ENCODE assay signal across 8 cellular contexts in the genomic region with DNA sequence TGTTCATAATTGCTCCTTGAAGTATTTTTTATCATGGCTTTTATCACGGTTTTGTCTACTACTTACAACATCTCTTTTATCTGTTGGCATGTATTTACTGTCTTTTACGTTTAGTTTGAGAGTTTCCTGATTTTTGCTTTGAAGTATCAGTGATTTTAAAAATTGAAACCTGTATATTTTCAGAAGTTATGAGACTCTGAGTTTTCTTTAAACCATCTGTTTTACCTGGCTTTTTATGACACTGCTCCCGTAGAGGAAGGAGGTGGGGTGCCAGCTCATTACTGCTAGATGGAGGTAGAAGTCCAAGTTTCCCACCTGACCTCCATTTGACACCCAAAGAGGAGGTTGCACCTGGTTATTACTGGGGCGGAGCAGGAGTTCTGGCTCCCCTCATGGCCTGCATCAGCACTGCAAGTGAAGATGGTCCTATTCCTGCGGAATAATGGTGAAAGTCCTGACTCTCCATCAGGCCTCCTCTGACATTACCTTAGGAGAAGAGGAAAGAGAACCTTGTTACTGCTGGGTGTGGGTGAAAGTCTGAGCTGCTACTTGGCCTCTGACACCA. TPM values are rescaled to one million over a fixed set of nuclear protein-coding genes. Genes with fewer than 3 reads are reported as not detected.
DNase-seq lines count a peak whose midpoint lies in the region; ATAC-seq, FAIRE-seq and TF ChIP-seq lines count a peak whose summit lies in the region.

No MANE protein-coding gene starts in this region.

- 2% methylated on average over 5 of the region's 5 CpGs for WGBS in HepG2 (ENCODE audit: low lambda C conversion rate)
- 59% methylated on average over 5 of the region's 5 CpGs for WGBS in pancreas, 2 donors
- 50 to 65% methylated on average over 5 of the region's 5 CpGs for WGBS in body of pancreas, 2 donors

- TF ChIP-seq POLR2A in HepG2 (IDR thresholded peaks at IDR 0.05; ENCODE audit: insufficient read depth in 1 of 2, low read depth in 2 of 2, low read length in 2 of 2) (no peak), body of pancreas (IDR thresholded peaks at IDR 0.05) (no peak)

- H3K27me3 ChIP-seq in DND-41 (ENCODE audit: insufficient read depth, low read length, poor library complexity) (no peaks in the 10 kb centered on the region), HepG2 (ENCODE audit: control insufficient read depth in 1 of 2, insufficient read depth in 2 of 2, low read length in 2 of 2) (no peaks in the 10 kb centered on the region), pancreas (no peaks in the 10 kb centered on the region), body of pancreas (no peaks in the 10 kb centered on the region)

- peaks cover 3% of the 10 kb centered on the region for H3K36me3 Mint-ChIP-seq in effector memory CD8-positive, alpha-beta T cell (ENCODE audit: insufficient read depth)

- H3K27me3 Mint-ChIP-seq in effector memory CD8-positive, alpha-beta T cell: no peaks in the 10 kb centered on the region

- CTCF ChIA-PET in HepG2 (lab: Yijun Ruan, JAX; ENCODE audit: low intra/inter-chr PET ratio, low total read pairs): interaction anchor here (1.0 kb wide), 1 partner anchor 279 kb away, joined by 3 read pairs; no protein-coding TSS in a partner anchor

- no peaks in the 10 kb centered on the region for H3K9me3 Mint-ChIP-seq in effector memory CD8-positive, alpha-beta T cell

- in situ Hi-C loops in HepG2 (cut with HindIII; ENCODE audit: extremely low pct_ligation_motif_present, low pct_unique_long_range_greater_than_20kb): no loop called here

- H3K4me2 ChIP-seq in DND-41 (ENCODE audit: insufficient read depth, low read length): no peak overlapping the region
- H3K4me2 ChIP-seq in HepG2 (ENCODE audit: low read depth, low read length): 0 out of 2 replicates have a peak overlapping the region, but pooled peaks have one; percentile 6

- ATAC-seq in DND-41 (ENCODE audit: insufficient read depth, low read depth): peak; percentile 56; the same call in 1 of the 3 replicates
- ATAC-seq in HepG2: peak; percentile 98
- ATAC-seq in pancreas: no peak
- no peak for ATAC-seq in effector memory CD8-positive, alpha-beta T cell (replicated peaks)
- no peak for ATAC-seq in body of pancreas
- ATAC-seq in HG03025 (IDR thresholded peaks at IDR 0.05; ENCODE audit: low FRiP score, unreplicated experiment): no peak

- H3K9me3 ChIP-seq in DND-41 (ENCODE audit: insufficient read depth, low read length, severe bottlenecking): no peaks in the 10 kb centered on the region
- no peaks in the 10 kb centered on the region for H3K9me3 ChIP-seq in HepG2 (ENCODE audit: low read length)
- H3K9me3 ChIP-seq in pancreas: no peaks in the 10 kb centered on the region
- H3K9me3 ChIP-seq in body of pancreas: no peaks in the 10 kb centered on the region

- H3K4me1 Mint-ChIP-seq in effector memory CD8-positive, alpha-beta T cell (ENCODE audit: low read depth in 2 of 2): peaks cover 7 to 9% of the 10 kb centered on the region in 2 donors

- BruUV-seq in HepG2 (replicated peaks; lab: Mats Ljungman, UMichigan): no TSS peak

- no peaks in the 10 kb centered on the region for H3K36me3 ChIP-seq in DND-41 (ENCODE audit: insufficient read depth, low read length)
- H3K36me3 ChIP-seq in HepG2 (replicated peaks in 1 of 2; ENCODE audit: control insufficient read depth in 1 of 2, insufficient read depth in 2 of 2, low read length in 2 of 2): no peaks in the 10 kb centered on the region
- no peaks in the 10 kb centered on the region for H3K36me3 ChIP-seq in pancreas
- no peaks in the 10 kb centered on the region for H3K36me3 ChIP-seq in body of pancreas (replicated peaks in 1 of 2; ENCODE audit: insufficient read depth in 1 of 2, low read depth in 2 of 2)

- H3K79me2 ChIP-seq in DND-41 (ENCODE audit: insufficient read depth, low read length): no peaks in the 10 kb centered on the region
- H3K79me2 ChIP-seq in HepG2 (ENCODE audit: insufficient read depth, low read length): no peaks in the 10 kb centered on the region

- peak overlapping the region in 1 of 2 donors; percentile 4 for H3K27ac Mint-ChIP-seq in effector memory CD8-positive, alpha-beta T cell

- no peak overlapping the region for H3K4me3 ChIP-seq in DND-41 (ENCODE audit: low read depth in 1 of 2, low read length in 2 of 2)
- no peak overlapping the region for H3K4me3 ChIP-seq in HepG2 (replicated peaks in 1 of 3; ENCODE audit: insufficient read depth in 1 of 3, low read depth in 2 of 3, low read length in 3 of 3)
- H3K4me3 ChIP-seq in pancreas: no peak overlapping the region
- no peak overlapping the region for H3K4me3 ChIP-seq in body of pancreas

- TF ChIP-seq CTCF in DND-41 (IDR thresholded peaks at IDR 0.05; ENCODE audit: borderline replicate concordance, extremely low read depth, low read length, poor library complexity, severe bottlenecking): peak; percentile 58
- TF ChIP-seq CTCF in HepG2 (CRISPR knock-in tag; IDR thresholded peaks at IDR 0.05): peak; percentile 62
- no peak for TF ChIP-seq CTCF in pancreas (IDR thresholded peaks at IDR 0.05)
- TF ChIP-seq CTCF in body of pancreas (IDR thresholded peaks at IDR 0.05): peak in 2 of 7 experiments; percentile 8 to 18

- H4K20me1 ChIP-seq in DND-41 (ENCODE audit: insufficient read depth, low read length): no peaks in the 10 kb centered on the region
- no peaks in the 10 kb centered on the region for H4K20me1 ChIP-seq in HepG2 (ENCODE audit: insufficient read depth, low read length)

- no peak overlapping the region for H3K4me3 Mint-ChIP-seq in effector memory CD8-positive, alpha-beta T cell

- FAIRE-seq in HepG2 (lab: Jason Lieb, UNC) (peak; percentile 85), pancreas (lab: Jason Lieb, UNC) (no peak)

- no peak for DNase-seq in DND-41
- DNase-seq in HT-29 (ENCODE audit: low spot score): peak; percentile 73
- DNase-seq in activated T-cell treated with anti-CD3 and anti-CD28 coated beads for 4 hours: peak; percentile 8
- peak; percentile 43 for DNase-seq in HepG2 (ENCODE audit: low spot score)
- DNase-seq in pancreas: no peak
- no peak for DNase-seq in effector memory CD8-positive, alpha-beta T cell
- no peak for DNase-seq in body of pancreas

- intact Hi-C loops in HepG2 (cut with micrococcal nuclease; ENCODE audit: unreplicated experiment): no loop called here
- intact Hi-C loops in pancreas (cut with DNase I): no loop called here
- intact Hi-C loops in body of pancreas (cut with DNase I): no loop called here

- no peak for TF ChIP-seq EP300 in HepG2 (IDR thresholded peaks at IDR 0.05; ENCODE audit: low read depth in 2 of 2, low read length in 2 of 2)
- no peak for TF ChIP-seq EP300 in HepG2 (CRISPR knock-in tag; IDR thresholded peaks at IDR 0.05; ENCODE audit: borderline replicate concordance)

- POLR2A ChIA-PET in HepG2 (lab: Yijun Ruan, JAX): interaction anchor here (3.5 kb wide), 1 partner anchor 10 kb away, joined by 19 read pairs; a partner anchor contains a TSS

- H3K4me1 ChIP-seq in DND-41 (ENCODE audit: insufficient read depth, low read length) (peaks cover 12% of the 10 kb centered on the region), HepG2 (ENCODE audit: insufficient read depth, low read length) (peaks cover 7% of the 10 kb centered on the region; the same call in 1 of the 2 replicates), pancreas (no peaks in the 10 kb centered on the region), body of pancreas (peaks cover 4% of the 10 kb centered on the region)

- H3K27ac ChIP-seq in DND-41 (ENCODE audit: low read length): no peak overlapping the region
- no peak overlapping the region for H3K27ac ChIP-seq in HepG2 (ENCODE audit: extremely low read length, insufficient read depth, low read length)
- H3K27ac ChIP-seq in pancreas: no peak overlapping the region
- H3K27ac ChIP-seq in body of pancreas: no peak overlapping the region

- no peak overlapping the region for H3K9ac ChIP-seq in DND-41 (ENCODE audit: low read depth, low read length)
- H3K9ac ChIP-seq in HepG2 (ENCODE audit: insufficient read depth, low read depth, low read length): no peak overlapping the region

- H2AFZ ChIP-seq in DND-41 (ENCODE audit: low read depth, low read length) (no peak overlapping the region), HepG2 (ENCODE audit: low read length) (no peak overlapping the region)

- no peak for TF ChIP-seq RAD21 in HepG2 (CRISPR knock-in tag; IDR thresholded peaks at IDR 0.05)

RNA-seq across cellular contexts. Expression of a gene that starts 10.0 kb away (rescaled TPM):
- total RNA-seq in HT-29 (2014; rRNA removed; shearing (Covaris generic)): 31.8 and 35.5 TPM in 2 replicates
- total RNA-seq in HepG2 (2016; rRNA removed; fragmentation: Illumina TruSeq; extraction: Trizol): 30.4 and 33.3 TPM in 2 replicates
- total RNA-seq in HepG2 (2016; cell fraction: cytosol; rRNA removed; fragmentation: Illumina TruSeq; extraction: Trizol; ENCODE audit: low read depth): 20.6 and 21.5 TPM in 2 replicates
- total RNA-seq in HepG2 (2016; cell fraction: insoluble cytoplasmic fraction; rRNA removed; fragmentation: Illumina TruSeq; extraction: Trizol): 31.8 and 34.8 TPM in 2 replicates
- 24.7 and 24.8 TPM in 2 replicates for total RNA-seq in HepG2 (2016; cell fraction: membrane; rRNA removed; fragmentation: Illumina TruSeq; extraction: Trizol)
- total RNA-seq in HepG2 (2016; cell fraction: nucleus; rRNA removed; fragmentation: Illumina TruSeq; extraction: Trizol): 35.3 and 43.2 TPM in 2 replicates
- 17.5 and 20.6 TPM in 2 replicates for polyA plus RNA-seq in HepG2 (2011; rRNA removed)
- 9.6 and 12.2 TPM in 2 replicates for polyA plus RNA-seq in HepG2 (2011; cell fraction: cytosol; rRNA removed)
- polyA plus RNA-seq in HepG2 (2011; cell fraction: nucleus; rRNA removed): 23.3 and 27.2 TPM in 2 replicates
- 15.7 and 18.4 TPM in 2 replicates for polyA plus RNA-seq in HepG2 (2012)
- 5.8 and 7.5 TPM in 2 replicates for polyA plus RNA-seq in HepG2 (2016; cell fraction: cytosol; fragmentation: Illumina TruSeq; extraction: Trizol; ENCODE audit: low read depth)
- 41.5 and 42.5 TPM in 2 replicates for polyA plus RNA-seq in HepG2 (2016; cell fraction: insoluble cytoplasmic fraction; fragmentation: Illumina TruSeq; extraction: Trizol; ENCODE audit: low read depth)
- 14.9 and 15.7 TPM in 2 replicates for polyA plus RNA-seq in HepG2 (2016; cell fraction: membrane; fragmentation: Illumina TruSeq; extraction: Trizol; ENCODE audit: low read depth)
- 48.4 and 55.5 TPM in 2 replicates for polyA plus RNA-seq in HepG2 (2016; cell fraction: nucleus; fragmentation: Illumina TruSeq; extraction: Trizol; ENCODE audit: insufficient read depth, low read depth)
- 16.7 and 49.5 TPM in 2 replicates for polyA minus RNA-seq in HepG2 (2011; rRNA and poly(A)+ RNA removed; ENCODE audit: low replicate concordance)
- polyA minus RNA-seq in HepG2 (2011; cell fraction: cytosol; rRNA and poly(A)+ RNA removed): 13.2 and 14.4 TPM in 2 replicates
- 62.0 and 70.7 TPM in 2 replicates for polyA minus RNA-seq in HepG2 (2011; cell fraction: nucleus; rRNA and poly(A)+ RNA removed)
- total RNA-seq in pancreas: 10 to 100 TPM in 5 of 6 donors, 1 to 10 TPM in 1; 9.7 to 16.0 (median 12.3) TPM
- polyA plus RNA-seq in pancreas: 10 to 100 TPM; 17.9 to 20.5 TPM
- 10 to 100 TPM; 21.5 to 41.5 TPM for total RNA-seq in body of pancreas

Comparison
In these comparisons a context has a peak if more than half of its experiments do, and no peak if none do; other contexts are left out.
1. ATAC-seq: peak in DND-41 (single experiment) and HepG2 (single experiment); none in pancreas (0 of 4), effector memory CD8-positive, alpha-beta T cell (single experiment), body of pancreas (single experiment) and HG03025 (single experiment).
2. DNase-seq: peak in HT-29 (single experiment), activated T-cell treated with anti-CD3 and anti-CD28 coated beads for 4 hours (single experiment) and HepG2 (single experiment); none in DND-41 (single experiment), pancreas (0 of 6), effector memory CD8-positive, alpha-beta T cell (0 of 3) and body of pancreas (0 of 4).
3. CTCF ChIP-seq: peak in DND-41 (single experiment) and HepG2 (single experiment); none in pancreas (0 of 4).